ENCODE assay signal across 1 cellular context in genomic region chr9:12809720-12810119, GRCh38.
TF ChIP-seq lines count a peak whose summit lies in the region.

No MANE protein-coding gene starts in this region.

TF ChIP-seq in IMR-90, 13 proteins besides CTCF, POLR2A, EP300 and RAD21:
- TF ChIP-seq NFE2L2 (IDR thresholded peaks at IDR 0.05; ENCODE audit: low read depth, low read length): no peak
